8 cellular contexts compared by ENCODE assay signal in the genomic region with DNA sequence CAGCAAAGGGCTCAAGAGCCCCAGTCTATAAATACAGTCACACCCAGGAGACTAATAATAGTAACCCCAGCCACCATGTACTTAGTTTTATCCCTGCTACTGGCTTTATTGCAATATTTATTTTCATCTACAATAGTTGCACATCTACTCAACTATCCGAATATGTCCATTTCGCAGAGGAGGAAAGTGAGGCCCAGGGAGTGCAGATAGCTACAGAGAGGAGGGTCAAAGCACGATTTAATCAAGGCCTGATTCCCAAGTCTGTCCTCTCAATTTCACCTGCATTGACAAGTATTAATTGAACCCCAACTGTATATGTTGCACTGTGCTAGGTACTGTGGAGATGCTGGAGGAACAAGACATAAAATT. TPM values are rescaled to one million over a fixed set of nuclear protein-coding genes. Genes with fewer than 3 reads are reported as not detected.
DNase-seq lines count a peak whose midpoint lies in the region; ATAC-seq and TF ChIP-seq lines count a peak whose summit lies in the region.

No MANE protein-coding gene starts in this region.

- no peaks in the 10 kb centered on the region for H3K9me3 Mint-ChIP-seq in activated naive CD4-positive, alpha-beta T cell treated with anti-CD3 and anti-CD28 coated beads, Interleukin-2, amount 50 U/mL, for 72 hours
- peaks cover 0 to 3% of the 10 kb centered on the region in 2 donors for H3K9me3 Mint-ChIP-seq in stimulated activated naive B cell treated with anti-CD40 and anti-IgM and Interleukin-4, amounts not matched to agents 10 μg/mL and 1 μg/mL and 100 μg/mL, for 72 hours

- no peaks in the 10 kb centered on the region for H3K9me3 ChIP-seq in iPS-18a (ENCODE audit: control insufficient read depth, low read depth, low read length)

- H3K4me1 Mint-ChIP-seq in stimulated activated naive B cell treated with anti-CD40 and anti-IgM and Interleukin-4, amounts not matched to agents 10 μg/mL and 1 μg/mL and 100 μg/mL, for 72 hours: peaks cover 20 to 55% of the 10 kb centered on the region in 2 donors

- TF ChIP-seq CTCF in HL-60 (IDR thresholded peaks at IDR 0.05; ENCODE audit: insufficient read depth, low read length): no peak

- H3K4me1 ChIP-seq in iPS-18a (ENCODE audit: control insufficient read depth, low read depth, low read length): peaks cover 6% of the 10 kb centered on the region

- H3K4me3 Mint-ChIP-seq in stimulated activated naive B cell treated with anti-CD40 and anti-IgM and Interleukin-4, amounts not matched to agents 10 μg/mL and 1 μg/mL and 100 μg/mL, for 72 hours: peak overlapping the region; percentile 79 to 85

- H3K27ac ChIP-seq in HL-60 (replicated peaks) (peak overlapping the region; percentile 96), iPS-18a (ENCODE audit: low read length) (no peak overlapping the region)

- peak overlapping the region; percentile 74 to 95 for H3K27ac Mint-ChIP-seq in activated naive CD4-positive, alpha-beta T cell treated with anti-CD3 and anti-CD28 coated beads, Interleukin-2, amount 50 U/mL, for 72 hours
- H3K27ac Mint-ChIP-seq in stimulated activated naive B cell treated with anti-CD40 and anti-IgM and Interleukin-4, amounts not matched to agents 10 μg/mL and 1 μg/mL and 100 μg/mL, for 72 hours: peak overlapping the region; percentile 95

- H3K36me3 Mint-ChIP-seq in activated naive CD4-positive, alpha-beta T cell treated with anti-CD3 and anti-CD28 coated beads, Interleukin-2, amount 50 U/mL, for 72 hours: peaks cover 3 to 8% of the 10 kb centered on the region in 2 donors
- H3K36me3 Mint-ChIP-seq in stimulated activated naive B cell treated with anti-CD40 and anti-IgM and Interleukin-4, amounts not matched to agents 10 μg/mL and 1 μg/mL and 100 μg/mL, for 72 hours: no peaks in the 10 kb centered on the region

- H3K27me3 Mint-ChIP-seq in stimulated activated naive B cell treated with anti-CD40 and anti-IgM and Interleukin-4, amounts not matched to agents 10 μg/mL and 1 μg/mL and 100 μg/mL, for 72 hours: no peaks in the 10 kb centered on the region

- H3K27me3 ChIP-seq in HL-60 (ENCODE audit: insufficient read depth, poor library complexity, severe bottlenecking): no peaks in the 10 kb centered on the region
- H3K27me3 ChIP-seq in iPS-18a (ENCODE audit: control insufficient read depth, insufficient read depth, low read length): peaks cover 29% of the 10 kb centered on the region

- H3K4me3 ChIP-seq in HL-60 (replicated peaks; ENCODE audit: insufficient read depth, low read length): peak overlapping the region; percentile 16; the same call in 1 of the 2 replicates
- H3K4me3 ChIP-seq in iPS-18a (ENCODE audit: low read length): peak overlapping the region; percentile 52

- no peak overlapping the region for H3K9ac ChIP-seq in iPS-18a (ENCODE audit: low read length)

- no peak for ATAC-seq in activated naive CD4-positive, alpha-beta T cell treated with anti-CD3 and anti-CD28 coated beads, Interleukin-2, amount 50 U/mL, for 72 hours
- no peak for ATAC-seq in stimulated activated naive B cell treated with anti-CD40 and anti-IgM and Interleukin-4, amounts not matched to agents 10 μg/mL and 1 μg/mL and 100 μg/mL, for 72 hours (replicated peaks)
- ATAC-seq in HG02678 (IDR thresholded peaks at IDR 0.05; ENCODE audit: unreplicated experiment) (no peak), HG02571 (IDR thresholded peaks at IDR 0.05; ENCODE audit: unreplicated experiment) (no peak)

- DNase-seq in HL-60 (ENCODE audit: low read depth in 1 of 2, low spot score in 1 of 2) (no peak), UCSD-AML1 (lab: John Stamatoyannopoulos, UW; ENCODE audit: unreplicated experiment) (no peak)
- DNase-seq in activated naive CD4-positive, alpha-beta T cell treated with anti-CD3 and anti-CD28 coated beads, Interleukin-2, amount 50 U/mL, for 72 hours (ENCODE audit: low spot score in 2 of 2): no peak
- no peak for DNase-seq in stimulated activated naive B cell treated with anti-CD40 and anti-IgM and Interleukin-4, amounts not matched to agents 10 μg/mL and 1 μg/mL and 100 μg/mL, for 72 hours
- no peak for DNase-seq in activated effector memory CD4-positive, alpha-beta T cell treated with anti-CD3 and anti-CD28 coated beads, Interleukin-2, amount 50 U/mL, for 16 hours

- H3K36me3 ChIP-seq in iPS-18a (ENCODE audit: control insufficient read depth, low read depth, low read length): no peaks in the 10 kb centered on the region

RNA-seq across cellular contexts. Expression of gene PLP2, which starts 4.0 kb away (rescaled TPM):
- total RNA-seq in activated naive CD4-positive, alpha-beta T cell treated with anti-CD3 and anti-CD28 coated beads, Interleukin-2, amount 50 U/mL, for 72 hours: 100 to 1,000 TPM; 142 to 169 TPM

RNA-seq across cellular contexts. Expression of gene MAGIX, which starts 5.2 kb away (rescaled TPM):
- 1 to 10 TPM; 1.2 to 3.6 TPM for total RNA-seq in activated naive CD4-positive, alpha-beta T cell treated with anti-CD3 and anti-CD28 coated beads, Interleukin-2, amount 50 U/mL, for 72 hours

RNA-seq across cellular contexts. Expression of gene PRICKLE3, which starts 18.4 kb away (rescaled TPM):
- total RNA-seq in activated naive CD4-positive, alpha-beta T cell treated with anti-CD3 and anti-CD28 coated beads, Interleukin-2, amount 50 U/mL, for 72 hours: 10 to 100 TPM; 22.8 to 27.3 TPM

RNA-seq across cellular contexts. Expression of gene SYP, which starts 32.3 kb away (rescaled TPM):
- total RNA-seq in activated naive CD4-positive, alpha-beta T cell treated with anti-CD3 and anti-CD28 coated beads, Interleukin-2, amount 50 U/mL, for 72 hours: 10 to 100 TPM; 11.2 to 69.3 TPM

RNA-seq across cellular contexts. Expression of gene GPKOW, which starts 44.2 kb away (rescaled TPM):
- 10 to 100 TPM; 15.6 to 24.5 TPM for total RNA-seq in activated naive CD4-positive, alpha-beta T cell treated with anti-CD3 and anti-CD28 coated beads, Interleukin-2, amount 50 U/mL, for 72 hours
